In genomic region chr1:212783976-212784375, GRCh38 we compare ENCODE assay signal across 33 cellular contexts.
"Had no signal": no experiment of that assay in that cellular context is flagged by ENCODE, and none has a peak within 500 bp of the region (broad histone marks: within the 10 kb centered on the region; RNA-seq: fewer than 3 reads in every experiment).

No MANE protein-coding gene starts in this region.

- H3K27ac Mint-ChIP-seq: activated CD4-positive, alpha-beta T cell treated with anti-CD3 and anti-CD28 coated beads, Interleukin-2, amount 10 ng/mL, durations not matched to agents 24 days and 14 days; activated naive CD4-positive, alpha-beta T cell treated with anti-CD3 and anti-CD28 coated beads for 36 hours; activated naive CD4-positive, alpha-beta T cell treated with anti-CD3 and anti-CD28 coated beads, Interleukin-2, amount 50 U/mL, for 72 hours; T-helper 1 cell treated with Interleukin-12 subunit alpha and Interleukin-12 subunit beta and Interleukin-4 antibody, amounts not matched to agents 30 μg/mL and 1 μg/mL, for 36 hours; T-helper 2 cell treated with Interferon-gamma antibody and Interleukin-4, amounts not matched to agents 5 μg/mL and 100 μg/mL, for 36 hours had no signal

- DNase-seq: activated CD4-positive, alpha-beta T cell treated with anti-CD3 and anti-CD28 coated beads for 1 hour; activated CD4-positive, alpha-beta T cell treated with anti-CD3 and anti-CD28 coated beads, Interleukin-2, amount 10 ng/mL, durations not matched to agents 24 days and 14 days; activated CD4-positive, alpha-beta T cell treated with anti-CD3 and anti-CD28 coated beads, Interleukin-2, amount 50 U/mL, for 4 hours; activated CD4-positive, CD25-positive, alpha-beta regulatory T cell; activated CD8-positive, alpha-beta memory T cell treated with anti-CD3 and anti-CD28 coated beads for 24 hours; activated CD8-positive, alpha-beta memory T cell treated with anti-CD3 and anti-CD28 coated beads, Interleukin-2, amount 10 ng/mL, durations not matched to agents 7 days and 5 days; activated CD8-positive, alpha-beta memory T cell treated with anti-CD3 and anti-CD28 coated beads, Interleukin-2, amount 50 U/mL, for 48 hours; activated gamma-delta T cell treated with Interleukin-2 at 50 U/mL for 16 hours; activated naive CD4-positive, alpha-beta T cell treated with anti-CD3 and anti-CD28 coated beads for 36 hours; adrenal gland; body of pancreas; NCI-H1105; NCI-H1436; NCI-H1694; NCI-H1930; NCI-H2081 treated with DMSO at 0.1 percent for 48 hours; NCI-H345; NCI-H510A; NCI-H526; NCI-H748 treated with DMSO at 0.1 percent for 48 hours; NK-92 treated with Interleukin-12 subunit alpha and Interleukin-12 subunit beta, amount 100 ng/mL, for 24 hours; PC-3; Peyer's patch; RPMI8226; SHP77 treated with DMSO at 0.1 percent for 48 hours; SK-N-SH; WERI-Rb-1 had no signal

- H3K4me1 ChIP-seq: body of pancreas had no signal

- ATAC-seq: activated CD8-positive, alpha-beta memory T cell treated with anti-CD3 and anti-CD28 coated beads, Interleukin-2, amount 10 ng/mL, durations not matched to agents 7 days and 5 days; body of pancreas; K562; PC-3 had no signal

- H3K9me3 ChIP-seq: adrenal gland, body of pancreas, breast epithelium, Peyer's patch, SJSA1, SK-N-SH had no signal

- H3K9me3 Mint-ChIP-seq: activated CD4-positive, alpha-beta T cell treated with anti-CD3 and anti-CD28 coated beads, Interleukin-2, amount 10 ng/mL, durations not matched to agents 24 days and 14 days; activated naive CD4-positive, alpha-beta T cell treated with anti-CD3 and anti-CD28 coated beads for 36 hours; activated naive CD4-positive, alpha-beta T cell treated with anti-CD3 and anti-CD28 coated beads, Interleukin-2, amount 50 U/mL, for 72 hours; T-helper 1 cell treated with Interleukin-12 subunit alpha and Interleukin-12 subunit beta and Interleukin-4 antibody, amounts not matched to agents 30 μg/mL and 1 μg/mL, for 36 hours; T-helper 2 cell treated with Interferon-gamma antibody and Interleukin-4, amounts not matched to agents 5 μg/mL and 100 μg/mL, for 36 hours had no signal

- H3K27me3 Mint-ChIP-seq: activated CD4-positive, alpha-beta T cell treated with anti-CD3 and anti-CD28 coated beads, Interleukin-2, amount 10 ng/mL, durations not matched to agents 24 days and 14 days; activated CD8-positive, alpha-beta memory T cell treated with anti-CD3 and anti-CD28 coated beads, Interleukin-2, amount 10 ng/mL, durations not matched to agents 7 days and 5 days had no signal

- H3K4me3 Mint-ChIP-seq: activated CD4-positive, alpha-beta T cell treated with anti-CD3 and anti-CD28 coated beads, Interleukin-2, amount 10 ng/mL, durations not matched to agents 24 days and 14 days; activated CD8-positive, alpha-beta memory T cell treated with anti-CD3 and anti-CD28 coated beads, Interleukin-2, amount 10 ng/mL, durations not matched to agents 7 days and 5 days; activated naive CD4-positive, alpha-beta T cell treated with anti-CD3 and anti-CD28 coated beads for 36 hours; T-helper 1 cell treated with Interleukin-12 subunit alpha and Interleukin-12 subunit beta and Interleukin-4 antibody, amounts not matched to agents 30 μg/mL and 1 μg/mL, for 36 hours; T-helper 2 cell treated with Interferon-gamma antibody and Interleukin-4, amounts not matched to agents 5 μg/mL and 100 μg/mL, for 36 hours had no signal

- H3K27ac ChIP-seq: adrenal gland, body of pancreas, breast epithelium, Peyer's patch, SJSA1, WERI-Rb-1 had no signal

- H3K4me3 ChIP-seq: adrenal gland, body of pancreas, breast epithelium, K562, Peyer's patch, SJSA1 had no signal
